ENCODE assay signal across 24 cellular contexts in genomic region chr5:43303242-43303641, GRCh38. TPM values are rescaled to one million over a fixed set of nuclear protein-coding genes. Genes with fewer than 3 reads are reported as not detected.
DNase-seq lines count a peak whose midpoint lies in the region; ATAC-seq and TF ChIP-seq lines count a peak whose summit lies in the region.
"Had no signal": no experiment of that assay in that cellular context is flagged by ENCODE, and none has a peak within 500 bp of the region (broad histone marks: within the 10 kb centered on the region; RNA-seq: fewer than 3 reads in every experiment).

No MANE protein-coding gene starts in this region.

- H3K4me1 Mint-ChIP-seq in activated T-cell treated with anti-CD3 and anti-CD28 coated beads, Interleukin-2, amount 50 U/mL, for 72 hours (ENCODE audit: low read depth), result peaks cover 62% of the 10 kb centered on the region
- H3K4me1 Mint-ChIP-seq in brain (peaks cover 93% of the 10 kb centered on the region), osteocyte (ENCODE audit: unreplicated experiment) (peaks cover 50% of the 10 kb centered on the region)

- no peak overlapping the region for H3K4me3 ChIP-seq in SK-N-MC
- H3K4me3 ChIP-seq: esophagus muscularis mucosa, gastroesophageal sphincter, MG63, tibial artery had no signal

- H3K27ac Mint-ChIP-seq in activated T-cell treated with anti-CD3 and anti-CD28 coated beads, Interleukin-2, amount 50 U/mL, for 72 hours, result peak overlapping the region; percentile 98
- H3K27ac Mint-ChIP-seq in brain, result peak overlapping the region in 4 of 5 experiments; percentile 23 to 73 (median 50)
- peak overlapping the region; percentile 75 for H3K27ac Mint-ChIP-seq in osteocyte (ENCODE audit: unreplicated experiment)
- H3K27ac Mint-ChIP-seq: stimulated activated naive B cell treated with anti-CD40 and anti-IgM and Interleukin-4, amounts not matched to agents 10 μg/mL and 1 μg/mL and 100 μg/mL, for 72 hours had no signal

- no peaks in the 10 kb centered on the region for H3K27me3 Mint-ChIP-seq in activated T-cell treated with anti-CD3 and anti-CD28 coated beads, Interleukin-2, amount 50 U/mL, for 72 hours (ENCODE audit: low read depth)
- H3K27me3 Mint-ChIP-seq in brain (no peaks in the 10 kb centered on the region), osteocyte (ENCODE audit: unreplicated experiment) (no peaks in the 10 kb centered on the region)
- H3K27me3 Mint-ChIP-seq: naive thymus-derived CD4-positive, alpha-beta T cell; stimulated activated naive B cell treated with anti-CD40 and anti-IgM and Interleukin-4, amounts not matched to agents 10 μg/mL and 1 μg/mL and 100 μg/mL, for 72 hours; T-cell had no signal

- H3K4me3 Mint-ChIP-seq in activated T-cell treated with anti-CD3 and anti-CD28 coated beads, Interleukin-2, amount 50 U/mL, for 72 hours, result peak overlapping the region in 1 of 2 donors; percentile 90
- H3K4me3 Mint-ChIP-seq in brain, result peak overlapping the region; percentile 25 to 71 (median 65)
- no peak overlapping the region for H3K4me3 Mint-ChIP-seq in osteocyte (ENCODE audit: unreplicated experiment)
- H3K4me3 Mint-ChIP-seq: stimulated activated naive B cell treated with anti-CD40 and anti-IgM and Interleukin-4, amounts not matched to agents 10 μg/mL and 1 μg/mL and 100 μg/mL, for 72 hours; T-cell had no signal

- no peak for ATAC-seq in activated T-cell treated with anti-CD3 and anti-CD28 coated beads, Interleukin-2, amount 50 U/mL, for 72 hours (replicated peaks in 1 of 2)
- no peak for ATAC-seq in GM21529 (IDR thresholded peaks at IDR 0.05; ENCODE audit: unreplicated experiment)
- ATAC-seq: gastroesophageal sphincter; naive thymus-derived CD4-positive, alpha-beta T cell; stimulated activated naive B cell treated with anti-CD40 and anti-IgM and Interleukin-4, amounts not matched to agents 10 μg/mL and 1 μg/mL and 100 μg/mL, for 72 hours; T-cell had no signal

- H3K9ac ChIP-seq in SK-N-MC (ENCODE audit: insufficient read length), result no peak overlapping the region

- H3K36me3 ChIP-seq in SK-N-MC (ENCODE audit: insufficient read depth, low read length), result peaks cover 81% of the 10 kb centered on the region

- H3K27ac ChIP-seq in SK-N-MC, result peak overlapping the region; percentile 21; the same call in 1 of the 2 replicates
- H3K27ac ChIP-seq: esophagus muscularis mucosa, gastroesophageal sphincter, tibial artery had no signal

- DNase-seq in activated T-cell treated with anti-CD3 and anti-CD28 coated beads, Interleukin-2, amount 50 U/mL, for 72 hours, result no peak
- DNase-seq in activated T-cell treated with anti-CD3 and anti-CD28 coated beads, Interleukin-2, amount 50 U/mL, for 48 hours, result no peak
- no peak for DNase-seq in SK-N-MC (ENCODE audit: low read depth, low spot score)
- no peak for DNase-seq in osteocyte (ENCODE audit: extremely low spot score, unreplicated experiment)
- DNase-seq in GM20000 (ENCODE audit: low spot score), result no peak
- DNase-seq in HuH-7.5 (ENCODE audit: low spot score), result no peak
- DNase-seq: activated gamma-delta T cell; cerebellar nuclear complex; DMS 273 treated with DMSO at 0.1 percent for 48 hours; effector CD4-positive, alpha-beta T cell; GDM1; mesenchymal stem cell; MG63; naive thymus-derived CD4-positive, alpha-beta T cell; NCI-H1436; NCI-H2171; SHP77 treated with DMSO at 0.1 percent for 48 hours; stimulated activated naive B cell treated with anti-CD40 and anti-IgM and Interleukin-4, amounts not matched to agents 10 μg/mL and 1 μg/mL and 100 μg/mL, for 72 hours; T-cell; tibial artery had no signal

- no peaks in the 10 kb centered on the region for H3K9me3 Mint-ChIP-seq in activated T-cell treated with anti-CD3 and anti-CD28 coated beads, Interleukin-2, amount 50 U/mL, for 72 hours
- H3K9me3 Mint-ChIP-seq in brain, result no peaks in the 10 kb centered on the region
- H3K9me3 Mint-ChIP-seq in osteocyte (ENCODE audit: unreplicated experiment), result no peaks in the 10 kb centered on the region
- H3K9me3 Mint-ChIP-seq: naive thymus-derived CD4-positive, alpha-beta T cell; stimulated activated naive B cell treated with anti-CD40 and anti-IgM and Interleukin-4, amounts not matched to agents 10 μg/mL and 1 μg/mL and 100 μg/mL, for 72 hours; T-cell had no signal

- peaks cover 17 to 36% of the 10 kb centered on the region in 2 donors for H3K36me3 Mint-ChIP-seq in activated T-cell treated with anti-CD3 and anti-CD28 coated beads, Interleukin-2, amount 50 U/mL, for 72 hours (ENCODE audit: insufficient read depth in 2 of 2)
- H3K36me3 Mint-ChIP-seq in brain (peaks cover 72% of the 10 kb centered on the region), osteocyte (ENCODE audit: unreplicated experiment) (peaks cover 13% of the 10 kb centered on the region)

- TF ChIP-seq CTCF in brain (conservative IDR thresholded peaks at IDR 0.05) (no peak), osteocyte (IDR thresholded peaks at IDR 0.05) (no peak), GM20000 (IDR thresholded peaks at IDR 0.05; ENCODE audit: extremely low read depth, missing control alignments) (no peak)

- no peaks in the 10 kb centered on the region for H3K9me3 ChIP-seq in SK-N-MC (ENCODE audit: low read depth, low read length)
- H3K9me3 ChIP-seq: esophagus muscularis mucosa, gastroesophageal sphincter, MG63, tibial artery had no signal

RNA-seq across cellular contexts. Expression of gene HMGCS1, which starts 10.0 kb away (rescaled TPM):
- 10 to 100 TPM; 78.6 to 81.5 TPM for total RNA-seq in activated T-cell treated with anti-CD3 and anti-CD28 coated beads, Interleukin-2, amount 50 U/mL, for 72 hours
- 35.3 TPM for polyA plus RNA-seq in brain (ENCODE audit: insufficient read depth, low read depth, low replicate concordance)
- 47.7 and 49.1 TPM in 2 replicates for total RNA-seq in osteocyte
